ENCODE assay signal across 24 cellular contexts in genomic region chr14:42111355-42111754, GRCh38.
"Had no signal": no experiment of that assay in that cellular context is flagged by ENCODE, and none has a peak within 500 bp of the region (broad histone marks: within the 10 kb centered on the region; RNA-seq: fewer than 3 reads in every experiment).

No MANE protein-coding gene starts in this region.

- H3K36me3 ChIP-seq: gastroesophageal sphincter, heart right ventricle, lower lobe of right lung, neutrophil, pancreas, right lobe of liver, suprapubic skin, transverse colon had no signal

- ATAC-seq: effector memory CD8-positive, alpha-beta T cell; gastroesophageal sphincter; heart right ventricle; left ventricle myocardium superior; mucosa of descending colon; natural killer cell treated with Interleukin-12 subunit alpha and Interleukin-12 subunit beta and Interleukin-15 and Interleukin-18, amount 100 ng/mL, for 72 hours; pancreas; stimulated activated naive CD8-positive, alpha-beta T cell treated with anti-CD3 and anti-CD28 coated beads, Interleukin-15, amount 100 ng/mL, for 72 hours had no signal

- H3K4me3 ChIP-seq: gastroesophageal sphincter, heart right ventricle, lower lobe of right lung, mucosa of descending colon, pancreas, right lobe of liver, suprapubic skin, transverse colon had no signal

- DNase-seq: cerebellar nuclear complex; cortex of kidney; effector memory CD8-positive, alpha-beta T cell; heart right ventricle; hippocampal formation; kidney glomerular epithelial cell; left ventricle myocardium superior; lower lobe of right lung; mucosa of descending colon; naive B cell; pancreas; right lobe of liver; small intestine; stimulated activated CD4-positive, alpha-beta T cell treated with anti-CD3 and anti-CD28 coated beads, Interleukin-12 subunit alpha, Interleukin-12 subunit beta, amount 100 ng/mL, for 4 hours; stimulated activated CD4-positive, alpha-beta T cell treated with anti-CD3 and anti-CD28 coated beads, Interleukin-1b, Interleukin-23, amount 100 ng/mL, for 48 hours; stimulated activated CD4-positive, alpha-beta T cell treated with anti-CD3 and anti-CD28 coated beads, Interleukin-4, amount 100 ng/mL, for 1 hour; stimulated activated CD8-positive, alpha-beta memory T cell treated with anti-CD3 and anti-CD28 coated beads, Interleukin-4, amount 100 ng/mL, for 48 hours; stimulated activated naive CD4-positive, alpha-beta T cell; stimulated activated naive CD8-positive, alpha-beta T cell treated with anti-CD3 and anti-CD28 coated beads, Interleukin-15, amount 100 ng/mL, for 72 hours; transverse colon had no signal

- H3K27me3 ChIP-seq: gastroesophageal sphincter, heart right ventricle, neutrophil, pancreas, right lobe of liver, suprapubic skin, transverse colon had no signal

- H3K4me1 ChIP-seq: gastroesophageal sphincter, heart right ventricle, lower lobe of right lung, pancreas, right lobe of liver, suprapubic skin, transverse colon had no signal

- H3K9me3 ChIP-seq: neutrophil, pancreas, right lobe of liver had no signal

- H3K27ac ChIP-seq: gastroesophageal sphincter, heart right ventricle, lower lobe of right lung, neutrophil, pancreas, right lobe of liver, suprapubic skin, transverse colon had no signal
